Comparison of ENCODE assay signal across 12 cellular contexts in the genomic region with DNA sequence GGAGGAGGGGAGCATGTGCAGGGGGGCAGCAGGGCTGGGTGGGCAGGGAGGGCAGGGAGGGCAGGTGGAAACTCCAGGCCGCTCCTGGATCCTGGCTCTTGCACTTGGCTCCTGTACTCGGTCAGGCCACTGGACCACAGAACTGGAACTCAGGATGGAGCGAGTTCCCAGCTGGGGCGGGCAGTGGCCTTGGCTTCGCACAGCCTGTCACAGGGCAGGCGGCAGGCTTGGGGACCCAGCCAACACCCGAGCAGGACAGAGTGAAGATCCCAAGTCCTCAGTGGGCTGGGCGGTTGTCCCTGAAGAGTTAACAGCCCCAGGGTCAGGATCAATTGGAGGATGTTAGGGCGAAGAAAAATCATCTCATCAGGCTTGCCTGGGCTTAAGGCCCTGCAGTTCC. TPM values are rescaled to one million over a fixed set of nuclear protein-coding genes. Genes with fewer than 3 reads are reported as not detected.
DNase-seq lines count a peak whose midpoint lies in the region; ATAC-seq and TF ChIP-seq lines count a peak whose summit lies in the region.
"Had no signal": no experiment of that assay in that cellular context is flagged by ENCODE, and none has a peak within 500 bp of the region (broad histone marks: within the 10 kb centered on the region; RNA-seq: fewer than 3 reads in every experiment).

No MANE protein-coding gene starts in this region.

- H3K9me3 ChIP-seq in heart left ventricle (no peaks in the 10 kb centered on the region), hepatocyte (ENCODE audit: low read depth) (no peaks in the 10 kb centered on the region), psoas muscle (no peaks in the 10 kb centered on the region), aorta (ENCODE audit: control insufficient read depth, low read length) (no peaks in the 10 kb centered on the region)
- H3K9me3 ChIP-seq in CD4-positive, alpha-beta T cell (ENCODE audit: control insufficient read depth, low read length), result no peaks in the 10 kb centered on the region

- H3K27me3 ChIP-seq in heart left ventricle (peaks cover 0 to 11% (median 0%) of the 10 kb centered on the region in 9 donors), hepatocyte (no peaks in the 10 kb centered on the region), psoas muscle (ENCODE audit: insufficient read depth in 3 of 3, low read length in 2 of 3) (no peaks in the 10 kb centered on the region), aorta (ENCODE audit: control insufficient read depth in 1 of 2, insufficient read depth in 2 of 2, low read length in 1 of 2) (no peaks in the 10 kb centered on the region)
- H3K27me3 ChIP-seq in CD4-positive, alpha-beta T cell (ENCODE audit: control insufficient read depth, insufficient read depth, low read length), result peaks cover 16% of the 10 kb centered on the region

- no peaks in the 10 kb centered on the region for H3K9me2 ChIP-seq in hepatocyte (replicated peaks; ENCODE audit: insufficient read depth)

- in situ Hi-C loops in GM13977 (cut with MboI; ENCODE audit: low pct_unique_long_range_greater_than_20kb, low sequenced_read_pairs, unreplicated experiment), result no loop called here

- no peak for TF ChIP-seq POLR2A in heart left ventricle (IDR thresholded peaks at IDR 0.05)

- POLR2A ChIA-PET in CD4-positive, alpha-beta T cell (lab: Charles Lee), result no interaction called here

- H3K4me3 ChIP-seq in heart left ventricle (no peak overlapping the region), hepatocyte (no peak overlapping the region), psoas muscle (peak overlapping the region; percentile 57), aorta (ENCODE audit: low read length in 2 of 2) (no peak overlapping the region)

- no peak for DNase-seq in heart left ventricle
- DNase-seq in Right ventricle myocardium inferior (ENCODE audit: missing footprints), result no peak
- no peak for DNase-seq in hepatocyte (ENCODE audit: low spot score)
- DNase-seq in psoas muscle, result peak; percentile 61 to 83
- DNase-seq in aorta, result peak in 1 of 2 donors; percentile 69
- DNase-seq in GM13977 (ENCODE audit: low spot score), result no peak
- DNase-seq in CD4-positive, alpha-beta T cell, result no peak
- DNase-seq in effector CD8-positive, alpha-beta T cell (lab: John Stamatoyannopoulos, UW), result no peak
- DNase-seq: activated CD8-positive, alpha-beta memory T cell treated with anti-CD3 and anti-CD28 coated beads for 24 hours; activated naive CD4-positive, alpha-beta T cell treated with Interleukin-2 at 50 U/mL for 16 hours; NCI-H2227 treated with DMSO at 0.1 percent for 48 hours; T-helper 9 cell had no signal

- H3K4me1 Mint-ChIP-seq in CD4-positive, alpha-beta T cell (ENCODE audit: low read depth), result no peaks in the 10 kb centered on the region

- H3K27me3 Mint-ChIP-seq in CD4-positive, alpha-beta T cell, result peaks cover 20% of the 10 kb centered on the region

- ATAC-seq in heart left ventricle, result peak in 1 of 4 donors; percentile 19
- no peak for ATAC-seq in Right ventricle myocardium inferior
- ATAC-seq in psoas muscle, result peak; percentile 42 to 65 (median 64)
- ATAC-seq in aorta (ENCODE audit: low FRiP score), result peak; percentile 66
- ATAC-seq in CD4-positive, alpha-beta T cell (ENCODE audit: poor library complexity), result no peak

- H3K9me3 Mint-ChIP-seq in CD4-positive, alpha-beta T cell, result no peaks in the 10 kb centered on the region

- H3K4me2 ChIP-seq in hepatocyte, result peak overlapping the region; percentile 76

- no peak overlapping the region for H3K4me3 Mint-ChIP-seq in CD4-positive, alpha-beta T cell

- TF ChIP-seq CTCF in heart left ventricle (IDR thresholded peaks at IDR 0.05) (no peak), hepatocyte (IDR thresholded peaks at IDR 0.05; ENCODE audit: poor library complexity) (no peak), psoas muscle (IDR thresholded peaks at IDR 0.05) (no peak), GM13977 (IDR thresholded peaks at IDR 0.05; ENCODE audit: extremely low read depth, insufficient read depth, missing control alignments) (no peak)
- TF ChIP-seq CTCF in CD4-positive, alpha-beta T cell (IDR thresholded peaks at IDR 0.05), result no peak

- peaks cover 61% of the 10 kb centered on the region for H3K79me2 ChIP-seq in hepatocyte

- H3K27ac ChIP-seq in heart left ventricle (peak overlapping the region; percentile 66 to 89 (median 84)), hepatocyte (peak overlapping the region; percentile 98), psoas muscle (peak overlapping the region; percentile 93), aorta (ENCODE audit: low read depth in 1 of 2, low read length in 2 of 2) (peak overlapping the region in 1 of 2 donors; percentile 74)
- H3K27ac ChIP-seq in CD4-positive, alpha-beta T cell (ENCODE audit: low read depth, low read length), result no peak overlapping the region

- no peak overlapping the region for H3K27ac Mint-ChIP-seq in CD4-positive, alpha-beta T cell

- no peaks in the 10 kb centered on the region for H4K20me1 ChIP-seq in hepatocyte (ENCODE audit: insufficient read depth, poor library complexity, severe bottlenecking)

- no peak overlapping the region for H2AFZ ChIP-seq in hepatocyte

- no peaks in the 10 kb centered on the region for H3K36me3 ChIP-seq in heart left ventricle
- no peaks in the 10 kb centered on the region for H3K36me3 ChIP-seq in hepatocyte (replicated peaks; ENCODE audit: insufficient read depth, low read depth)
- H3K36me3 ChIP-seq in psoas muscle (ENCODE audit: insufficient read depth in 1 of 2, low read depth in 1 of 2), result no peaks in the 10 kb centered on the region
- no peaks in the 10 kb centered on the region for H3K36me3 ChIP-seq in aorta (ENCODE audit: control insufficient read depth in 1 of 2, insufficient read depth in 2 of 2, low read length in 1 of 2)

- H3K4me1 ChIP-seq in heart left ventricle (peaks cover 5 to 81% (median 65%) of the 10 kb centered on the region in 12 donors), hepatocyte (ENCODE audit: insufficient read depth) (peaks cover 74% of the 10 kb centered on the region), psoas muscle (peaks cover 94% of the 10 kb centered on the region), aorta (ENCODE audit: control insufficient read depth in 1 of 2, insufficient read depth in 2 of 2, low read length in 2 of 2) (no peaks in the 10 kb centered on the region)

- H3K36me3 Mint-ChIP-seq in CD4-positive, alpha-beta T cell (ENCODE audit: low read depth), result no peaks in the 10 kb centered on the region

- intact Hi-C loops in heart left ventricle (cut with DNase I) (loop anchor here in 4 of 10 donors (1.0 to 5.0 kb wide), 3 partner anchors 21 to 76 kb away; no protein-coding TSS in a partner anchor), Right ventricle myocardium inferior (cut with DNase I) (no loop called here), psoas muscle (cut with DNase I) (no loop called here), aorta (cut with DNase I) (loop anchor here (5.0 to 10.0 kb wide), 2 partner anchors 46 to 189 kb away; no protein-coding TSS in a partner anchor)
- intact Hi-C loops in CD4-positive, alpha-beta T cell (cut with DNase I, micrococcal nuclease), result no loop called here

- WGBS in heart left ventricle, 4 donors, result 45 to 67% (median 58%) methylated on average over 3 to 9 of the region's 9 CpGs
- 89% methylated on average over 8 of the region's 9 CpGs for WGBS in hepatocyte (ENCODE audit: low lambda C conversion rate, missing lambda C conversion rate)
- 12 to 18% (median 13%) methylated on average over 9 of the region's 9 CpGs for WGBS in psoas muscle, 3 donors
- 7 to 8% methylated on average over 9 of the region's 9 CpGs for WGBS in aorta, 2 donors

- CTCF ChIA-PET in CD4-positive, alpha-beta T cell (lab: Charles Lee), result no interaction called here

RNA-seq across cellular contexts. Expression of a gene that starts 22.1 kb away (rescaled TPM):
- 10 to 100 TPM in 2 of 9 donors, 1 to 10 TPM in 7; 3.3 to 10.4 (median 7.3) TPM for total RNA-seq in heart left ventricle
- 1 to 10 TPM; 1.8 to 3.0 TPM for polyA plus RNA-seq in heart left ventricle
- total RNA-seq in Right ventricle myocardium inferior, result 8.8 TPM
- total RNA-seq in hepatocyte, result 7.6 and 11.8 TPM in 2 replicates
- polyA plus RNA-seq in hepatocyte, result 9.6 and 11.3 TPM in 2 replicates
- total RNA-seq in psoas muscle, result 10 to 100 TPM; 14.4 to 30.7 (median 20.6) TPM
- 1 to 10 TPM; 2.3 to 5.4 (median 4.4) TPM for polyA plus RNA-seq in psoas muscle
- 10 to 100 TPM; 12.5 to 43.1 TPM for total RNA-seq in aorta
- 1 to 10 TPM; 3.1 to 7.6 TPM for polyA plus RNA-seq in aorta
- total RNA-seq in CD4-positive, alpha-beta T cell, result not detected

Comparison
In these comparisons a context has a peak if more than half of its experiments do, and no peak if none do; other contexts are left out.
1. ATAC-seq: peak in psoas muscle (4 of 4) and aorta (single experiment); none in Right ventricle myocardium inferior (single experiment) and CD4-positive, alpha-beta T cell (single experiment).
2. DNase-seq: peak in psoas muscle (2 of 2); none in heart left ventricle (0 of 5), Right ventricle myocardium inferior (single experiment), hepatocyte (single experiment), GM13977 (single experiment), CD4-positive, alpha-beta T cell (0 of 10) and effector CD8-positive, alpha-beta T cell (single experiment).
3. intact Hi-C loops: an anchor here in aorta (5.0 to 10.0 kb wide); none called in Right ventricle myocardium inferior, psoas muscle and CD4-positive, alpha-beta T cell.